ENCODE assay signal across 20 cellular contexts in the genomic region with DNA sequence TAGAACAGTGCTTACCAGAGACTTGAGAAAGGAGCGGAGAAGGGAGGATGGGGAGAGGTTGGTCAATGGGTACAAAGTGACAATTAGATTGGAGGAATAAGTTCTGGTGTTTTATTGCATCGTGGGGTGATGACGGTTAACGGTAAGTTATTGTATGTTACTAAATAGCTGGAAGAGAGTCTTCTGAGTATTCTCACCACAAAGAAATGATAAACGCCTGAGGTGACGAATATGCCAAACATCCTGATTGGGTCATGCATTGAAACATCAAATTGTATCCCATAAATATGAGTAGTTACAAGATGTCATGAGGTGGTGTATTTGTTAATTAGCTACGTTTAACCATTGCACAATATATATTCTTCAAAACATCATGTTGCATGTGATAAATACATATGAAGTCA. TPM values are rescaled to one million over a fixed set of nuclear protein-coding genes. Genes with fewer than 3 reads are reported as not detected.
DNase-seq lines count a peak whose midpoint lies in the region; ATAC-seq and TF ChIP-seq lines count a peak whose summit lies in the region.
"Had no signal": no experiment of that assay in that cellular context is flagged by ENCODE, and none has a peak within 500 bp of the region (broad histone marks: within the 10 kb centered on the region; RNA-seq: fewer than 3 reads in every experiment).

No MANE protein-coding gene starts in this region.

- no peak overlapping the region for H3K14ac ChIP-seq in mesenchymal stem cell (ENCODE audit: low read length in 2 of 2)

- H3K4me2 ChIP-seq in mesenchymal stem cell (ENCODE audit: low read length, poor library complexity, severe bottlenecking): no peak overlapping the region

- no peak overlapping the region for H3K9ac ChIP-seq in mesenchymal stem cell (ENCODE audit: low read length)

- no peak overlapping the region for H3K18ac ChIP-seq in mesenchymal stem cell (ENCODE audit: low read depth in 1 of 2, low read length in 2 of 2)

- H3K27ac ChIP-seq in mesenchymal stem cell (ENCODE audit: low read length, poor library complexity, severe bottlenecking) (no peak overlapping the region), left lung (no peak overlapping the region)
- H3K27ac ChIP-seq: WERI-Rb-1 had no signal

- H2BK15ac ChIP-seq in mesenchymal stem cell (ENCODE audit: low read depth, poor library complexity, severe bottlenecking): no peak overlapping the region

- H2AK5ac ChIP-seq in mesenchymal stem cell (ENCODE audit: low read length, severe bottlenecking): no peak overlapping the region

- H3K79me1 ChIP-seq in mesenchymal stem cell (replicated peaks; ENCODE audit: low read length, poor library complexity, severe bottlenecking): no peaks in the 10 kb centered on the region

- H3K4me1 Mint-ChIP-seq in activated T-helper 1 cell treated with anti-CD3 and anti-CD28 coated beads, Interleukin-12 subunit alpha, Interleukin-12 subunit beta, Interleukin-2, Interleukin-4 antibody, amounts not matched to agents 30 ng/mL and 10 ng/mL and 1 ng/mL, durations not matched to agents 14 hours and 24 hours and 36 hours (ENCODE audit: low read depth): peaks cover 4% of the 10 kb centered on the region
- H3K4me1 Mint-ChIP-seq: activated CD4-positive, alpha-beta memory T cell treated with anti-CD3 and anti-CD28 coated beads, Interleukin-2, amount 10 ng/mL, durations not matched to agents 7 days and 5 days; activated naive CD8-positive, alpha-beta T cell treated with anti-CD3 and anti-CD28 coated beads, Interleukin-2, amount 50 U/mL, for 24 hours had no signal

- H3K9me3 Mint-ChIP-seq in activated T-helper 1 cell treated with anti-CD3 and anti-CD28 coated beads, Interleukin-12 subunit alpha, Interleukin-12 subunit beta, Interleukin-2, Interleukin-4 antibody, amounts not matched to agents 30 ng/mL and 10 ng/mL and 1 ng/mL, durations not matched to agents 14 hours and 24 hours and 36 hours: no peaks in the 10 kb centered on the region
- H3K9me3 Mint-ChIP-seq: activated naive CD8-positive, alpha-beta T cell treated with anti-CD3 and anti-CD28 coated beads, Interleukin-2, amount 50 U/mL, for 24 hours; T-cell had no signal

- DNase-seq in GM04504 (ENCODE audit: low read depth) (peak; percentile 72), MV-4-11 (lab: John Stamatoyannopoulos, UW) (peak; percentile 67), astrocyte of the spinal cord (ENCODE audit: low read depth, low spot score) (peak; percentile 33), mesenchymal stem cell (peak; percentile 59), DMS 273 treated with DMSO at 0.1 percent for 48 hours (lab: John Stamatoyannopoulos, UW) (no peak), 8988T (no peak), left lung (no peak)
- DNase-seq in activated T-helper 1 cell treated with anti-CD3 and anti-CD28 coated beads, Interleukin-12 subunit alpha, Interleukin-12 subunit beta, Interleukin-2, Interleukin-4 antibody, amounts not matched to agents 30 ng/mL and 10 ng/mL and 1 ng/mL, durations not matched to agents 14 hours and 24 hours and 36 hours (ENCODE audit: low spot score): no peak
- DNase-seq: activated CD4-positive, alpha-beta memory T cell treated with anti-CD3 and anti-CD28 coated beads, Interleukin-2, amount 10 ng/mL, durations not matched to agents 7 days and 5 days; activated naive CD8-positive, alpha-beta T cell treated with anti-CD3 and anti-CD28 coated beads, Interleukin-2, amount 50 U/mL, for 24 hours; activated T-cell treated with anti-CD3 and anti-CD28 coated beads, Interleukin-2, amount 50 U/mL, for 48 hours; AML-193; COR-L47; left ventricle myocardium inferior; NCI-H1092; T-cell; WERI-Rb-1 had no signal

- no peak overlapping the region for H3K4me3 ChIP-seq in astrocyte of the spinal cord (ENCODE audit: low read depth, low read length)
- H3K4me3 ChIP-seq in mesenchymal stem cell (ENCODE audit: insufficient read depth in 1 of 2, low read depth in 1 of 2, low read length in 2 of 2): no peak overlapping the region
- no peak overlapping the region for H3K4me3 ChIP-seq in left lung
- H3K4me3 ChIP-seq: GM12878, left ventricle myocardium inferior had no signal

- in situ Hi-C loops in astrocyte of the spinal cord (cut with HindIII; ENCODE audit: low sequenced_read_pairs): no loop called here

- no peak overlapping the region for H2BK120ac ChIP-seq in mesenchymal stem cell (ENCODE audit: low read depth, low read length)

- no peak overlapping the region for H2BK12ac ChIP-seq in mesenchymal stem cell (ENCODE audit: low read length in 2 of 2)

- H3K27ac Mint-ChIP-seq in activated T-helper 1 cell treated with anti-CD3 and anti-CD28 coated beads, Interleukin-12 subunit alpha, Interleukin-12 subunit beta, Interleukin-2, Interleukin-4 antibody, amounts not matched to agents 30 ng/mL and 10 ng/mL and 1 ng/mL, durations not matched to agents 14 hours and 24 hours and 36 hours: no peak overlapping the region
- H3K27ac Mint-ChIP-seq: activated CD4-positive, alpha-beta memory T cell treated with anti-CD3 and anti-CD28 coated beads, Interleukin-2, amount 10 ng/mL, durations not matched to agents 7 days and 5 days; activated naive CD8-positive, alpha-beta T cell treated with anti-CD3 and anti-CD28 coated beads, Interleukin-2, amount 50 U/mL, for 24 hours; T-cell had no signal

- no peak overlapping the region for H3K4me3 Mint-ChIP-seq in activated T-helper 1 cell treated with anti-CD3 and anti-CD28 coated beads, Interleukin-12 subunit alpha, Interleukin-12 subunit beta, Interleukin-2, Interleukin-4 antibody, amounts not matched to agents 30 ng/mL and 10 ng/mL and 1 ng/mL, durations not matched to agents 14 hours and 24 hours and 36 hours
- H3K4me3 Mint-ChIP-seq: activated CD4-positive, alpha-beta memory T cell treated with anti-CD3 and anti-CD28 coated beads, Interleukin-2, amount 10 ng/mL, durations not matched to agents 7 days and 5 days; activated naive CD8-positive, alpha-beta T cell treated with anti-CD3 and anti-CD28 coated beads, Interleukin-2, amount 50 U/mL, for 24 hours; T-cell had no signal

- H2AFZ ChIP-seq in mesenchymal stem cell (ENCODE audit: low read depth, low read length): no peak overlapping the region

- WGBS in mesenchymal stem cell: 67% methylated on average over 6 of the region's 7 CpGs

- intact Hi-C loops in activated T-helper 1 cell treated with anti-CD3 and anti-CD28 coated beads, Interleukin-12 subunit alpha, Interleukin-12 subunit beta, Interleukin-2, Interleukin-4 antibody, amounts not matched to agents 30 ng/mL and 10 ng/mL and 1 ng/mL, durations not matched to agents 14 hours and 24 hours and 36 hours (cut with micrococcal nuclease): no loop called here
- intact Hi-C loops in left lung (cut with DNase I): no loop called here

- H3K23ac ChIP-seq in mesenchymal stem cell (ENCODE audit: low read length in 2 of 2): no peak overlapping the region

- H3K9me3 ChIP-seq in mesenchymal stem cell (ENCODE audit: control insufficient read depth, low read length) (no peaks in the 10 kb centered on the region), left lung (no peaks in the 10 kb centered on the region)
- H3K9me3 ChIP-seq: left ventricle myocardium inferior had no signal

- ATAC-seq in left lung: no peak
- ATAC-seq: activated naive CD8-positive, alpha-beta T cell treated with anti-CD3 and anti-CD28 coated beads, Interleukin-2, amount 50 U/mL, for 24 hours; GM12878; Right ventricle myocardium inferior; sciatic nerve; T-cell had no signal

- no peak overlapping the region for H2BK5ac ChIP-seq in mesenchymal stem cell (ENCODE audit: low read depth, low read length, poor library complexity, severe bottlenecking)

- H3K4me1 ChIP-seq in mesenchymal stem cell (ENCODE audit: control insufficient read depth, insufficient read depth, low read depth, low read length): peaks cover 1% of the 10 kb centered on the region
- peaks cover 0 to 5% of the 10 kb centered on the region in 2 donors for H3K4me1 ChIP-seq in left lung

- peaks cover 6% of the 10 kb centered on the region for H3K36me3 Mint-ChIP-seq in activated T-helper 1 cell treated with anti-CD3 and anti-CD28 coated beads, Interleukin-12 subunit alpha, Interleukin-12 subunit beta, Interleukin-2, Interleukin-4 antibody, amounts not matched to agents 30 ng/mL and 10 ng/mL and 1 ng/mL, durations not matched to agents 14 hours and 24 hours and 36 hours (ENCODE audit: low read depth)
- H3K36me3 Mint-ChIP-seq: T-cell had no signal

- TF ChIP-seq CTCF in astrocyte of the spinal cord (IDR thresholded peaks at IDR 0.05; ENCODE audit: low read depth, low read length) (no peak), left lung (IDR thresholded peaks at IDR 0.05) (no peak)

- H3K36me3 ChIP-seq in mesenchymal stem cell (ENCODE audit: control insufficient read depth in 1 of 2, insufficient read depth in 2 of 2, low read depth in 1 of 2, low read length in 2 of 2): no peaks in the 10 kb centered on the region
- H3K36me3 ChIP-seq in left lung: no peaks in the 10 kb centered on the region
- H3K36me3 ChIP-seq: left ventricle myocardium inferior, WERI-Rb-1 had no signal

- no peak overlapping the region for H4K8ac ChIP-seq in mesenchymal stem cell (ENCODE audit: low read length)

- no peak overlapping the region for H4K91ac ChIP-seq in mesenchymal stem cell (ENCODE audit: low read length)

- H3K27me3 ChIP-seq in mesenchymal stem cell (ENCODE audit: control insufficient read depth in 1 of 2, insufficient read depth in 1 of 2, low read length in 2 of 2) (no peaks in the 10 kb centered on the region), left lung (no peaks in the 10 kb centered on the region)

- H3K27me3 Mint-ChIP-seq in activated T-helper 1 cell treated with anti-CD3 and anti-CD28 coated beads, Interleukin-12 subunit alpha, Interleukin-12 subunit beta, Interleukin-2, Interleukin-4 antibody, amounts not matched to agents 30 ng/mL and 10 ng/mL and 1 ng/mL, durations not matched to agents 14 hours and 24 hours and 36 hours (ENCODE audit: insufficient read depth): peaks cover 8% of the 10 kb centered on the region

- H3K4ac ChIP-seq in mesenchymal stem cell (ENCODE audit: low read depth in 1 of 2, low read length in 2 of 2): no peak overlapping the region

RNA-seq across cellular contexts. Expression of a gene that starts 38.2 kb away (rescaled TPM):
- polyA plus RNA-seq in mesenchymal stem cell (2013, experiment 1 of 2): 57.4 TPM
- polyA plus RNA-seq in mesenchymal stem cell (2013, experiment 2 of 2): 56.4 TPM
- total RNA-seq in activated T-helper 1 cell treated with anti-CD3 and anti-CD28 coated beads, Interleukin-12 subunit alpha, Interleukin-12 subunit beta, Interleukin-2, Interleukin-4 antibody, amounts not matched to agents 30 ng/mL and 10 ng/mL and 1 ng/mL, durations not matched to agents 14 hours and 24 hours and 36 hours: 14.7 and 14.8 TPM in 2 replicates
- 10 to 100 TPM; 27.4 to 46.2 TPM for total RNA-seq in left lung

Comparison
In these comparisons a context has a peak if more than half of its experiments do, and no peak if none do; other contexts are left out.
1. DNase-seq: peak in GM04504 (single experiment), MV-4-11 (single experiment), astrocyte of the spinal cord (single experiment) and mesenchymal stem cell (single experiment); none in activated T-helper 1 cell treated with anti-CD3 and anti-CD28 coated beads, Interleukin-12 subunit alpha, Interleukin-12 subunit beta, Interleukin-2, Interleukin-4 antibody, amounts not matched to agents 30 ng/mL and 10 ng/mL and 1 ng/mL, durations not matched to agents 14 hours and 24 hours and 36 hours (single experiment), DMS 273 treated with DMSO at 0.1 percent for 48 hours (single experiment), 8988T (single experiment) and left lung (0 of 2).